1 cellular context compared by ENCODE assay signal in the genomic region with DNA sequence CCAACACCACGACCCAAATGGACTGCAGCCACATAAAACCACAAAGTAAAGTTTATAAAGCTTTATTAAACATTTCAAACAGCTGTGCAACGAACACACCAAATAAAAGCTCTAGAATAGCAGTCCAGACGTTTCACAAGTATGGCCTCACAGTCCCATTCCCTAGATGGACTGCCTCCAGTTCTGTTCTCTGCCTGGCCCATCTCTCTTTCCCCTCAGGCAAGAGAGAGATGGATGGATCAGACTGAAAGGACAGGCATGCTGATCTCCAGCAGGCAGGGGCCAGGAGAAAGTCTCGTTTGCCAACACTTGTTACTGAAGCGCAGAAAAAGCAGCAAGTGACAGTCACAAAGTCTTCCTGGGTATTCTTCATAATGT.
TF ChIP-seq lines count a peak whose summit lies in the region.

No MANE protein-coding gene starts in this region.

TF ChIP-seq in IMR-90, 13 proteins besides CTCF, POLR2A, EP300 and RAD21:
- TF ChIP-seq BHLHE40 (IDR thresholded peaks at IDR 0.05; ENCODE audit: low read depth, low read length) (no peak), MAZ (IDR thresholded peaks at IDR 0.05; ENCODE audit: borderline replicate concordance, low read depth, low read length) (no peak; the same call in 1 of the 2 replicates), NFE2L2 (IDR thresholded peaks at IDR 0.05; ENCODE audit: low read depth, low read length) (no peak), SMC3 (IDR thresholded peaks at IDR 0.05; ENCODE audit: low read depth, low read length) (no peak)
